Comparison of ENCODE assay signal across 13 cellular contexts in the genomic region with DNA sequence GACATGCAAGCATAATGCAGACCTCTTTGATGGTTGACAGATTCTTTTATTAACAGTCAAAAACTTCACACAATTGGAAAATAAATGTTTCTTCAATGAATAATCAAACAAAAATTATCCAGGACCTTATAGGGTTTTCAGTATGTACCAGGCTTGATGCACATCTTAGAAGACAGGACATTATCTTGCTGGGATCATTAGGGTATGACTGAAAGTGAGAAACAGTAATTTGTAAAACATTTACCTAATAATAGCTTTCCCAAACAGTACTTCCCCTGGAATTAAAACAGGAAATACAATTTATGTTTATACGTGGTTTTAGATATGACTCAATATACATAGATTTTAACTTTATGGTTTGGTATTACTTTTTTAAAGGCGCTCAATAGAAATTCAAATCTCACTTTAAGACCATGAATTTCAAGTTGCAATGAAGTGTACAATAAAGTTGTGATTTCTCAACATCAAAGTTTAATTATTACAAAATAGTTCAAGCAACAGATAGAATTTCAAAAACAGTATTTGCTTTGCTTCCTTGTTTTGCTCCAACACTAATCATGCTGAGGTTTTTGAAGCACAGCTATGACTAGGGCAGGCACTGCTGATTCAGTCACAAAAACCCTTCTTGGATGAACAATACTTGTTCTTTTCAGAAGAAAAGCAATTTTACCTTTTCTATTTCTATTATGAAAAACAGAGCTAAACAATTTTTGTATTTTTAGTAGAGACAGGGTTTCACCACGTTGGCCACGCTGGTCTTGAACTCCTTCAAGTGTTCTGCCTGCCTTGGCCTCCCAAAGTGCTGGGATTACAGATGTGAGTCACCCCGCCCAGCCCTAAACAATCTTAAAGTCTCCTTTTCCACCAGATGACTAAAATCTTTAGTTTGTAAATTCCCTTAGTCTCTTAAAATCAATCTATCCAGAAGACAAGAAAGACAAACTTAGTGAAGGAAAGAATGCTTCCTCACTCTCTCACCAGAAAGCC. TPM values are rescaled to one million over a fixed set of nuclear protein-coding genes. Genes with fewer than 3 reads are reported as not detected.
DNase-seq lines count a peak whose midpoint lies in the region; ATAC-seq, FAIRE-seq and TF ChIP-seq lines count a peak whose summit lies in the region.
"Had no signal": no experiment of that assay in that cellular context is flagged by ENCODE, and none has a peak within 500 bp of the region (broad histone marks: within the 10 kb centered on the region; RNA-seq: fewer than 3 reads in every experiment).

No MANE protein-coding gene starts in this region.

- H3K9me3 Mint-ChIP-seq in activated CD8-positive, alpha-beta T cell treated with anti-CD3 and anti-CD28 coated beads for 36 hours, result peaks cover 2% of the 10 kb centered on the region
- H3K9me3 Mint-ChIP-seq in activated CD8-positive, alpha-beta T cell treated with anti-CD3 and anti-CD28 coated beads, Interleukin-2, amount 10 ng/mL, durations not matched to agents 7 days and 5 days (ENCODE audit: insufficient read depth), result no peaks in the 10 kb centered on the region

- no peaks in the 10 kb centered on the region for H3K9me3 ChIP-seq in endothelial cell of umbilical vein (replicated peaks; ENCODE audit: control insufficient read depth, insufficient read depth, low read length)
- H3K9me3 ChIP-seq: prostate gland, SK-N-SH had no signal

- POLR2A ChIA-PET in activated CD8-positive, alpha-beta T cell treated with anti-CD3 and anti-CD28 coated beads for 36 hours (lab: Charles Lee), result interaction anchor here (1.0 to 5.8 kb wide), 3 partner anchors 9 to 47 kb away, joined by 4 to 27 read pairs (median 8); a partner anchor contains a TSS
- POLR2A ChIA-PET in activated CD8-positive, alpha-beta T cell treated with anti-CD3 and anti-CD28 coated beads, Interleukin-2, amount 10 ng/mL, durations not matched to agents 7 days and 5 days (lab: Charles Lee), result no interaction called here
- POLR2A ChIA-PET in endothelial cell of umbilical vein (lab: Charles Lee), result no interaction called here
- POLR2A ChIA-PET in HEK293T (lab: Yijun Ruan, JAX), result no interaction called here

- TF ChIP-seq CTCF in activated CD8-positive, alpha-beta T cell treated with anti-CD3 and anti-CD28 coated beads for 36 hours (IDR thresholded peaks at IDR 0.05), result no peak
- no peak for TF ChIP-seq CTCF in endothelial cell of umbilical vein (IDR thresholded peaks at IDR 0.05; ENCODE audit: extremely low read depth in 1 of 2, insufficient read depth in 1 of 2, low read depth in 1 of 2, low read length in 2 of 2)

- H3K36me3 ChIP-seq in endothelial cell of umbilical vein (ENCODE audit: control insufficient read depth in 2 of 2, extremely low read depth in 1 of 2, insufficient read depth in 2 of 2, low read length in 2 of 2), result peaks cover 0 to 3% of the 10 kb centered on the region in 2 experiments

- no peak overlapping the region for H2AFZ ChIP-seq in endothelial cell of umbilical vein (ENCODE audit: low read depth, low read length)

- ATAC-seq in activated CD8-positive, alpha-beta T cell treated with anti-CD3 and anti-CD28 coated beads for 36 hours, result peak; percentile 64
- no peak for ATAC-seq in activated CD8-positive, alpha-beta T cell treated with anti-CD3 and anti-CD28 coated beads, Interleukin-2, amount 10 ng/mL, durations not matched to agents 7 days and 5 days

- H3K27ac ChIP-seq in endothelial cell of umbilical vein (ENCODE audit: insufficient read depth, low read depth, low read length), result no peak overlapping the region
- H3K27ac ChIP-seq: prostate gland had no signal

- no peaks in the 10 kb centered on the region for H3K27me3 ChIP-seq in endothelial cell of umbilical vein (ENCODE audit: control insufficient read depth in 2 of 2, insufficient read depth in 2 of 2, low read length in 2 of 2)

- H3K4me3 Mint-ChIP-seq in activated CD8-positive, alpha-beta T cell treated with anti-CD3 and anti-CD28 coated beads for 36 hours, result no peak overlapping the region
- no peak overlapping the region for H3K4me3 Mint-ChIP-seq in activated CD8-positive, alpha-beta T cell treated with anti-CD3 and anti-CD28 coated beads, Interleukin-2, amount 10 ng/mL, durations not matched to agents 7 days and 5 days

- intact Hi-C loops in activated CD8-positive, alpha-beta T cell treated with anti-CD3 and anti-CD28 coated beads for 36 hours (cut with micrococcal nuclease), result no loop called here
- intact Hi-C loops in endothelial cell of umbilical vein (cut with micrococcal nuclease), result no loop called here

- H3K27ac Mint-ChIP-seq in activated CD8-positive, alpha-beta T cell treated with anti-CD3 and anti-CD28 coated beads for 36 hours, result peak overlapping the region; percentile 65
- no peak overlapping the region for H3K27ac Mint-ChIP-seq in activated CD8-positive, alpha-beta T cell treated with anti-CD3 and anti-CD28 coated beads, Interleukin-2, amount 10 ng/mL, durations not matched to agents 7 days and 5 days

- H3K4me1 ChIP-seq in endothelial cell of umbilical vein (ENCODE audit: control insufficient read depth, extremely low read depth, insufficient read depth, low read length), result peaks cover 18% of the 10 kb centered on the region
- H3K4me1 ChIP-seq: prostate gland had no signal

- no TSS peak for BruUV-seq in endothelial cell of umbilical vein (replicated peaks; lab: Mats Ljungman, UMichigan)

- H4K20me1 ChIP-seq in endothelial cell of umbilical vein (replicated peaks; ENCODE audit: control insufficient read depth, extremely low read depth, insufficient read depth, low read length), result no peaks in the 10 kb centered on the region

- dilution Hi-C loops in endothelial cell of umbilical vein (cut with MboI; ENCODE audit: extremely low pct_ligation_motif_present, low sequenced_read_pairs), result no loop called here

- H3K27me3 Mint-ChIP-seq in activated CD8-positive, alpha-beta T cell treated with anti-CD3 and anti-CD28 coated beads for 36 hours, result no peaks in the 10 kb centered on the region
- no peaks in the 10 kb centered on the region for H3K27me3 Mint-ChIP-seq in activated CD8-positive, alpha-beta T cell treated with anti-CD3 and anti-CD28 coated beads, Interleukin-2, amount 10 ng/mL, durations not matched to agents 7 days and 5 days (ENCODE audit: low read depth)

- TF ChIP-seq POLR2A in endothelial cell of umbilical vein (IDR thresholded peaks at IDR 0.05; ENCODE audit: low read depth, low read length), result no peak

- CTCF ChIA-PET in activated CD8-positive, alpha-beta T cell treated with anti-CD3 and anti-CD28 coated beads for 36 hours (lab: Charles Lee), result interaction anchor here (1.4 to 2.5 kb wide), 2 partner anchors 10 to 24 kb away, joined by 4 to 13 read pairs; no protein-coding TSS in a partner anchor
- CTCF ChIA-PET in activated CD8-positive, alpha-beta T cell treated with anti-CD3 and anti-CD28 coated beads, Interleukin-2, amount 10 ng/mL, durations not matched to agents 7 days and 5 days (lab: Charles Lee), result interaction anchor here (0.9 to 1.8 kb wide), 3 partner anchors 12 to 506 kb away, joined by 3 to 4 read pairs (median 4); no protein-coding TSS in a partner anchor
- CTCF ChIA-PET in endothelial cell of umbilical vein (lab: Charles Lee) (interaction anchor here (1.0 to 1.7 kb wide), 5 partner anchors 12 to 505 kb away, joined by 3 to 8 read pairs (median 5); no protein-coding TSS in a partner anchor), HEK293T (lab: Yijun Ruan, JAX) (no interaction called here)

- no peak overlapping the region for H3K4me3 ChIP-seq in endothelial cell of umbilical vein (replicated peaks in 1 of 3; ENCODE audit: insufficient read depth in 1 of 3, low read depth in 1 of 3, low read length in 3 of 3)
- H3K4me3 ChIP-seq: prostate gland had no signal

- H3K36me3 Mint-ChIP-seq in activated CD8-positive, alpha-beta T cell treated with anti-CD3 and anti-CD28 coated beads for 36 hours (ENCODE audit: low read depth), result peaks cover 35% of the 10 kb centered on the region
- H3K36me3 Mint-ChIP-seq in activated CD8-positive, alpha-beta T cell treated with anti-CD3 and anti-CD28 coated beads, Interleukin-2, amount 10 ng/mL, durations not matched to agents 7 days and 5 days (ENCODE audit: low read depth), result peaks cover 31% of the 10 kb centered on the region

- peak; percentile 61 for FAIRE-seq in endothelial cell of umbilical vein (lab: Jason Lieb, UNC)

- no peak overlapping the region for H3K9ac ChIP-seq in endothelial cell of umbilical vein (replicated peaks; ENCODE audit: extremely low read depth, insufficient read depth, low read length)
- H3K9ac ChIP-seq: SK-N-SH had no signal

- H3K4me1 Mint-ChIP-seq in activated CD8-positive, alpha-beta T cell treated with anti-CD3 and anti-CD28 coated beads for 36 hours (ENCODE audit: low read depth), result peaks cover 21% of the 10 kb centered on the region
- H3K4me1 Mint-ChIP-seq in activated CD8-positive, alpha-beta T cell treated with anti-CD3 and anti-CD28 coated beads, Interleukin-2, amount 10 ng/mL, durations not matched to agents 7 days and 5 days (ENCODE audit: low read depth), result peaks cover 9% of the 10 kb centered on the region

- H3K79me2 ChIP-seq in endothelial cell of umbilical vein (ENCODE audit: control insufficient read depth, insufficient read depth, low read length), result no peaks in the 10 kb centered on the region

- no peaks in the 10 kb centered on the region for H3K9me1 ChIP-seq in endothelial cell of umbilical vein (replicated peaks; ENCODE audit: control insufficient read depth, extremely low read depth, insufficient read depth, low read length)

- no peak overlapping the region for H3K4me2 ChIP-seq in endothelial cell of umbilical vein (ENCODE audit: insufficient read depth, low read length)
- H3K4me2 ChIP-seq: SK-N-SH had no signal

- DNase-seq in activated CD8-positive, alpha-beta T cell treated with anti-CD3 and anti-CD28 coated beads for 36 hours, result peak; percentile 30
- DNase-seq in activated CD8-positive, alpha-beta T cell treated with anti-CD3 and anti-CD28 coated beads, Interleukin-2, amount 10 ng/mL, durations not matched to agents 7 days and 5 days, result no peak
- DNase-seq in M059J (ENCODE audit: low read depth), result peak; percentile 48
- DNase-seq in endothelial cell of umbilical vein (ENCODE audit: low read depth, low spot score), result no peak
- DNase-seq in stimulated activated CD4-positive, alpha-beta T cell treated with anti-CD3 and anti-CD28 coated beads, Interleukin-2, amount 100 ng/mL, for 24 hours, result peak; percentile 34 to 39
- DNase-seq in COLO668 (lab: John Stamatoyannopoulos, UW; ENCODE audit: unreplicated experiment), result no peak
- no peak for DNase-seq in NK-92 (lab: John Stamatoyannopoulos, UW; ENCODE audit: unreplicated experiment)
- no peak for DNase-seq in HEK293T (ENCODE audit: extremely low spot score)
- DNase-seq: activated gamma-delta T cell, hypothalamus, NCI-H187, SK-N-SH had no signal

RNA-seq across cellular contexts. Expression of a gene that starts 13.7 kb away (rescaled TPM):
- total RNA-seq in activated CD8-positive, alpha-beta T cell treated with anti-CD3 and anti-CD28 coated beads for 36 hours, result 100 to 1,000 TPM in 1 of 2 experiments, 10 to 100 TPM in 1; 95.5 to 105 TPM
- 10 to 100 TPM; 59.1 to 66.4 TPM for total RNA-seq in activated CD8-positive, alpha-beta T cell treated with anti-CD3 and anti-CD28 coated beads, Interleukin-2, amount 10 ng/mL, durations not matched to agents 7 days and 5 days
- total RNA-seq in M059J (2014; rRNA removed; shearing (Covaris generic)), result 73.2 and 108 TPM in 2 replicates
- total RNA-seq in endothelial cell of umbilical vein, result 58.9 and 62.7 TPM in 2 replicates
- polyA plus RNA-seq in endothelial cell of umbilical vein, result 27.7 and 31.6 TPM in 2 replicates
- polyA plus RNA-seq in endothelial cell of umbilical vein (2011; cell fraction: cytosol; rRNA removed), result 34.6 and 38.7 TPM in 2 replicates
- 19.9 and 24.7 TPM in 2 replicates for polyA plus RNA-seq in endothelial cell of umbilical vein (2011; cell fraction: nucleus; rRNA removed)
- 63.2 and 71.0 TPM in 2 replicates for polyA plus RNA-seq in endothelial cell of umbilical vein (2012)
- 57.6 and 74.5 TPM in 2 replicates for polyA minus RNA-seq in endothelial cell of umbilical vein
- polyA minus RNA-seq in endothelial cell of umbilical vein (2011; cell fraction: cytosol; rRNA and poly(A)+ RNA removed), result 85.6 TPM
- 18.7 and 26.5 TPM in 2 replicates for polyA minus RNA-seq in endothelial cell of umbilical vein (2011; cell fraction: nucleus; rRNA and poly(A)+ RNA removed)

RNA-seq across cellular contexts. Expression of a gene that starts 47.9 kb away (rescaled TPM):
- 10 to 100 TPM; 79.9 to 80.6 TPM for total RNA-seq in activated CD8-positive, alpha-beta T cell treated with anti-CD3 and anti-CD28 coated beads for 36 hours
- total RNA-seq in activated CD8-positive, alpha-beta T cell treated with anti-CD3 and anti-CD28 coated beads, Interleukin-2, amount 10 ng/mL, durations not matched to agents 7 days and 5 days, result 100 to 1,000 TPM; 111 to 113 TPM
- 79.6 and 106 TPM in 2 replicates for total RNA-seq in M059J (2014; rRNA removed; shearing (Covaris generic))
- total RNA-seq in endothelial cell of umbilical vein, result 75.6 and 81.6 TPM in 2 replicates
- 16.5 and 21.7 TPM in 2 replicates for polyA plus RNA-seq in endothelial cell of umbilical vein
- 20.7 and 22.2 TPM in 2 replicates for polyA plus RNA-seq in endothelial cell of umbilical vein (2011; cell fraction: cytosol; rRNA removed)
- 31.5 and 37.9 TPM in 2 replicates for polyA plus RNA-seq in endothelial cell of umbilical vein (2011; cell fraction: nucleus; rRNA removed)
- 51.1 and 74.2 TPM in 2 replicates for polyA plus RNA-seq in endothelial cell of umbilical vein (2012)
- polyA minus RNA-seq in endothelial cell of umbilical vein, result 35.7 and 37.0 TPM in 2 replicates
- polyA minus RNA-seq in endothelial cell of umbilical vein (2011; cell fraction: cytosol; rRNA and poly(A)+ RNA removed), result 16.8 TPM
- 43.8 and 60.2 TPM in 2 replicates for polyA minus RNA-seq in endothelial cell of umbilical vein (2011; cell fraction: nucleus; rRNA and poly(A)+ RNA removed)

Comparison
In these comparisons a context has a peak if more than half of its experiments do, and no peak if none do; other contexts are left out.
1. DNase-seq: peak in activated CD8-positive, alpha-beta T cell treated with anti-CD3 and anti-CD28 coated beads for 36 hours (single experiment), M059J (single experiment) and stimulated activated CD4-positive, alpha-beta T cell treated with anti-CD3 and anti-CD28 coated beads, Interleukin-2, amount 100 ng/mL, for 24 hours (2 of 2); none in activated CD8-positive, alpha-beta T cell treated with anti-CD3 and anti-CD28 coated beads, Interleukin-2, amount 10 ng/mL, durations not matched to agents 7 days and 5 days (single experiment), endothelial cell of umbilical vein (single experiment), COLO668 (single experiment), NK-92 (single experiment) and HEK293T (single experiment).